14 cellular contexts compared by ENCODE assay signal in genomic region chr11:130527648-130528300, GRCh38.
A peak's percentile ranks its signal among the peaks of the same experiment; 100 is the strongest.
DNase-seq lines count a peak whose midpoint lies in the region; ATAC-seq and TF ChIP-seq lines count a peak whose summit lies in the region.
"Had no signal": no experiment of that assay in that cellular context is flagged by ENCODE, and none has a peak within 500 bp of the region (broad histone marks: within the 10 kb centered on the region; RNA-seq: fewer than 3 reads in every experiment).

No MANE protein-coding gene starts in this region.

- peak overlapping the region; percentile 3 for H3K27ac ChIP-seq in upper lobe of right lung
- H3K27ac ChIP-seq: A549, ovary had no signal

- peak; percentile 59 for ATAC-seq in upper lobe of right lung
- ATAC-seq in GM19324 (IDR thresholded peaks at IDR 0.05; ENCODE audit: low FRiP score, unreplicated experiment) = no peak
- ATAC-seq: A549 had no signal

- H3K36me3 ChIP-seq in upper lobe of right lung = no peaks in the 10 kb centered on the region
- H3K36me3 ChIP-seq: ovary had no signal

- no peaks in the 10 kb centered on the region for H3K4me1 Mint-ChIP-seq in activated naive CD4-positive, alpha-beta T cell treated with anti-CD3 and anti-CD28 coated beads, Interleukin-2, amount 50 U/mL, for 24 hours

- no peaks in the 10 kb centered on the region for H3K9me3 ChIP-seq in upper lobe of right lung
- H3K9me3 ChIP-seq: A549, ovary had no signal

- intact Hi-C loops in upper lobe of right lung (cut with DNase I) = no loop called here

- H3K27me3 ChIP-seq in upper lobe of right lung = no peaks in the 10 kb centered on the region
- H3K27me3 ChIP-seq: ovary had no signal

- no peaks in the 10 kb centered on the region for H3K9me3 Mint-ChIP-seq in activated naive CD4-positive, alpha-beta T cell treated with anti-CD3 and anti-CD28 coated beads, Interleukin-2, amount 50 U/mL, for 24 hours
- H3K9me3 Mint-ChIP-seq: T-helper 2 cell treated with Interferon-gamma antibody and Interleukin-4, amounts not matched to agents 5 μg/mL and 100 μg/mL, for 36 hours had no signal

- H3K27ac Mint-ChIP-seq in activated naive CD4-positive, alpha-beta T cell treated with anti-CD3 and anti-CD28 coated beads, Interleukin-2, amount 50 U/mL, for 24 hours = peak overlapping the region; percentile 16
- H3K27ac Mint-ChIP-seq: T-helper 2 cell treated with Interferon-gamma antibody and Interleukin-4, amounts not matched to agents 5 μg/mL and 100 μg/mL, for 36 hours had no signal

- no peak overlapping the region for H3K4me3 Mint-ChIP-seq in activated naive CD4-positive, alpha-beta T cell treated with anti-CD3 and anti-CD28 coated beads, Interleukin-2, amount 50 U/mL, for 24 hours
- H3K4me3 Mint-ChIP-seq: T-helper 2 cell treated with Interferon-gamma antibody and Interleukin-4, amounts not matched to agents 5 μg/mL and 100 μg/mL, for 36 hours had no signal

- H3K36me3 Mint-ChIP-seq in activated naive CD4-positive, alpha-beta T cell treated with anti-CD3 and anti-CD28 coated beads, Interleukin-2, amount 50 U/mL, for 24 hours = no peaks in the 10 kb centered on the region

- DNase-seq in activated naive CD4-positive, alpha-beta T cell (lab: John Stamatoyannopoulos, UW) = no peak
- peak; percentile 52 to 84 for DNase-seq in cardiac fibroblast (ENCODE audit: low read depth in 2 of 2)
- DNase-seq in islet precursor cell = peak; percentile 92
- DNase-seq in upper lobe of right lung = no peak
- no peak for DNase-seq in HPDE6-E6E7 (ENCODE audit: extremely low spot score)
- no peak for DNase-seq in cerebellar cortex (ENCODE audit: low spot score)
- DNase-seq: NCI-H187 treated with DMSO at 0.1 percent for 48 hours; NK-92 treated with Interleukin-12 subunit alpha and Interleukin-12 subunit beta, amount 100 ng/mL, for 24 hours; ovary; substantia nigra had no signal

- H3K4me3 ChIP-seq in cardiac fibroblast (replicated peaks in 1 of 2; ENCODE audit: low read depth in 2 of 2, low read length in 2 of 2) (no peak overlapping the region), upper lobe of right lung (no peak overlapping the region)
- H3K4me3 ChIP-seq: A549, ovary had no signal

- peaks cover 14% of the 10 kb centered on the region for H3K4me1 ChIP-seq in upper lobe of right lung

- H3K27me3 Mint-ChIP-seq in activated naive CD4-positive, alpha-beta T cell treated with anti-CD3 and anti-CD28 coated beads, Interleukin-2, amount 50 U/mL, for 24 hours = no peaks in the 10 kb centered on the region

- TF ChIP-seq CTCF in cardiac fibroblast (IDR thresholded peaks at IDR 0.05; ENCODE audit: low read depth, low read length) (no peak), upper lobe of right lung (IDR thresholded peaks at IDR 0.05) (no peak)

Comparison
In these comparisons a context has a peak if more than half of its experiments do, and no peak if none do; other contexts are left out.
1. DNase-seq: peak in cardiac fibroblast (2 of 2) and islet precursor cell (single experiment); none in activated naive CD4-positive, alpha-beta T cell (0 of 4), upper lobe of right lung (single experiment), HPDE6-E6E7 (single experiment) and cerebellar cortex (single experiment).